ENCODE assay signal across 30 cellular contexts in genomic region chr9:89939893-89940292, GRCh38.
"Had no signal": no experiment of that assay in that cellular context is flagged by ENCODE, and none has a peak within 500 bp of the region (broad histone marks: within the 10 kb centered on the region; RNA-seq: fewer than 3 reads in every experiment).

No MANE protein-coding gene starts in this region.

- H3K27ac ChIP-seq: left ventricle myocardium inferior, neural progenitor cell, ovary, prostate gland, skin epidermis, suprapubic skin, thoracic aorta, tibial artery, upper lobe of right lung had no signal

- H3K4me3 ChIP-seq: left ventricle myocardium inferior, lung, neural progenitor cell, ovary, prostate gland, skin epidermis, suprapubic skin, thoracic aorta, tibial artery, upper lobe of right lung had no signal

- H3K4me1 ChIP-seq: prostate gland had no signal

- H3K4me3 Mint-ChIP-seq: immature natural killer cell; mesothelial cell of epicardium; naive B cell; natural killer cell; nephron progenitor cell; neural progenitor cell; stimulated activated effector memory CD8-positive, alpha-beta T cell treated with anti-CD3 and anti-CD28 coated beads, Interleukin-12 subunit alpha, Interleukin-12 subunit beta, amount 100 ng/mL, for 72 hours; stimulated activated naive CD8-positive, alpha-beta T cell treated with anti-CD3 and anti-CD28 coated beads, Interleukin-15, Interleukin-2, amounts not matched to agents 100 ng/mL and 50 ng/mL, for 24 hours had no signal

- H3K9me3 ChIP-seq: left ventricle myocardium inferior, ovary, prostate gland, suprapubic skin, thoracic aorta, tibial artery, upper lobe of right lung had no signal

- H3K9me3 Mint-ChIP-seq: immature natural killer cell; mesothelial cell of epicardium; naive B cell; natural killer cell; neural progenitor cell; stimulated activated effector memory CD8-positive, alpha-beta T cell treated with anti-CD3 and anti-CD28 coated beads, Interleukin-12 subunit alpha, Interleukin-12 subunit beta, amount 100 ng/mL, for 72 hours; stimulated activated naive CD8-positive, alpha-beta T cell treated with anti-CD3 and anti-CD28 coated beads, Interleukin-15, Interleukin-2, amounts not matched to agents 100 ng/mL and 50 ng/mL, for 24 hours had no signal

- H3K4me1 Mint-ChIP-seq: immature natural killer cell, natural killer cell had no signal

- H3K27me3 ChIP-seq: neural progenitor cell, ovary, tibial artery, upper lobe of right lung had no signal

- DNase-seq: hypothalamus; immature natural killer cell; kidney; left colon; left ventricle myocardium inferior; mesendoderm; naive B cell; natural killer cell; nephron progenitor cell; ovary; posterior cingulate gyrus; retina; right cardiac atrium; stimulated activated CD4-positive, alpha-beta T cell treated with anti-CD3 and anti-CD28 coated beads, Interleukin-12 subunit alpha, Interleukin-12 subunit beta, amount 100 ng/mL, for 4 hours; stimulated activated CD4-positive, alpha-beta T cell treated with anti-CD3 and anti-CD28 coated beads, Interleukin-15, amount 100 ng/mL, for 24 hours; stimulated activated CD4-positive, alpha-beta T cell treated with anti-CD3 and anti-CD28 coated beads, Interleukin-4, amount 100 ng/mL, for 24 hours; stimulated activated naive CD4-positive, alpha-beta T cell; tibial artery; trophoblast cell; upper lobe of right lung had no signal

- H3K36me3 ChIP-seq: left ventricle myocardium inferior, neural progenitor cell, ovary, prostate gland, suprapubic skin, thoracic aorta, tibial artery, upper lobe of right lung had no signal

- ATAC-seq: left colon; natural killer cell; right cardiac atrium; sciatic nerve; stimulated activated effector memory CD8-positive, alpha-beta T cell treated with anti-CD3 and anti-CD28 coated beads, Interleukin-12 subunit alpha, Interleukin-12 subunit beta, amount 100 ng/mL, for 72 hours; upper lobe of right lung had no signal

- H3K27ac Mint-ChIP-seq: immature natural killer cell; mesothelial cell of epicardium; natural killer cell; nephron progenitor cell; neural progenitor cell; stimulated activated effector memory CD8-positive, alpha-beta T cell treated with anti-CD3 and anti-CD28 coated beads, Interleukin-12 subunit alpha, Interleukin-12 subunit beta, amount 100 ng/mL, for 72 hours; stimulated activated naive CD8-positive, alpha-beta T cell treated with anti-CD3 and anti-CD28 coated beads, Interleukin-15, Interleukin-2, amounts not matched to agents 100 ng/mL and 50 ng/mL, for 24 hours had no signal

- H3K36me3 Mint-ChIP-seq: mesothelial cell of epicardium; naive B cell; natural killer cell; neural progenitor cell; stimulated activated effector memory CD8-positive, alpha-beta T cell treated with anti-CD3 and anti-CD28 coated beads, Interleukin-12 subunit alpha, Interleukin-12 subunit beta, amount 100 ng/mL, for 72 hours had no signal
